ENCODE assay signal across 1 cellular context in the genomic region with DNA sequence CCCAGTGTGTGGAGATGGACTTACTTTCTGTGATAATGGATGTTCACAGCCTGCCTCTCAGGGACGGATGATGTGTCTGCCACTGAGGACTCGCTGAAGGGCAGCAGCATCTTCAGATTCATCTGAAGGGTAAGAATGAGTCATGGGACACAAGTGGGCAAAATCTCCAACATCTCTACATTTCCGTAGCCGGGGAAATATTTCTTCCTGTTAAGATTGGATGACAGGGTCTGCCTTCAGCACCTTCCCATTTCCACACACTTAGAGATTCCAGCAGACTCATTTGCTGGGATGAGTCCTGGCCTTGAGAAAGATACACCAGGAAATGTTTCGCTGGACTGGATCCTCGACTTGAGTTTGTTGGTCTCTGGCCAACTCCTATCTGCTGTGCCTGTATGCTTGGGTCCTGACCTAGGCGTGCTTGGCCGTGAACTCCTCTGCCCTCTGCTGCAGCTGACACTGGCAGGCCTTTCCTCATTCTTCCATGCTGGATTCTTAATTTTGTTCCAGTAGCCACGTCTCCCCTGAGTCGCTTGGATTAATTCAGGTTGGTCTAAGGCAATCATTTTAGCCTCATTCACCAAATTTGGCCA.
TF ChIP-seq lines count a peak whose summit lies in the region.

No MANE protein-coding gene starts in this region.

TF ChIP-seq in SK-N-SH, 30 proteins besides CTCF, POLR2A, EP300 and RAD21 (continued from another document):
- TF ChIP-seq, protein P1, sequence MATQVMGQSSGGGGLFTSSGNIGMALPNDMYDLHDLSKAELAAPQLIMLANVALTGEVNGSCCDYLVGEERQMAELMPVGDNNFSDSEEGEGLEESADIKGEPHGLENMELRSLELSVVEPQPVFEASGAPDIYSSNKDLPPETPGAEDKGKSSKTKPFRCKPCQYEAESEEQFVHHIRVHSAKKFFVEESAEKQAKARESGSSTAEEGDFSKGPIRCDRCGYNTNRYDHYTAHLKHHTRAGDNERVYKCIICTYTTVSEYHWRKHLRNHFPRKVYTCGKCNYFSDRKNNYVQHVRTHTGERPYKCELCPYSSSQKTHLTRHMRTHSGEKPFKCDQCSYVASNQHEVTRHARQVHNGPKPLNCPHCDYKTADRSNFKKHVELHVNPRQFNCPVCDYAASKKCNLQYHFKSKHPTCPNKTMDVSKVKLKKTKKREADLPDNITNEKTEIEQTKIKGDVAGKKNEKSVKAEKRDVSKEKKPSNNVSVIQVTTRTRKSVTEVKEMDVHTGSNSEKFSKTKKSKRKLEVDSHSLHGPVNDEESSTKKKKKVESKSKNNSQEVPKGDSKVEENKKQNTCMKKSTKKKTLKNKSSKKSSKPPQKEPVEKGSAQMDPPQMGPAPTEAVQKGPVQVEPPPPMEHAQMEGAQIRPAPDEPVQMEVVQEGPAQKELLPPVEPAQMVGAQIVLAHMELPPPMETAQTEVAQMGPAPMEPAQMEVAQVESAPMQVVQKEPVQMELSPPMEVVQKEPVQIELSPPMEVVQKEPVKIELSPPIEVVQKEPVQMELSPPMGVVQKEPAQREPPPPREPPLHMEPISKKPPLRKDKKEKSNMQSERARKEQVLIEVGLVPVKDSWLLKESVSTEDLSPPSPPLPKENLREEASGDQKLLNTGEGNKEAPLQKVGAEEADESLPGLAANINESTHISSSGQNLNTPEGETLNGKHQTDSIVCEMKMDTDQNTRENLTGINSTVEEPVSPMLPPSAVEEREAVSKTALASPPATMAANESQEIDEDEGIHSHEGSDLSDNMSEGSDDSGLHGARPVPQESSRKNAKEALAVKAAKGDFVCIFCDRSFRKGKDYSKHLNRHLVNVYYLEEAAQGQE (IDR thresholded peaks at IDR 0.05; ENCODE audit: low read depth, low read length) = no peak
- TF ChIP-seq EZH2phosphoT487 (IDR thresholded peaks at IDR 0.05; ENCODE audit: borderline replicate concordance, low read depth) = no peak
- TF ChIP-seq, protein P2, sequence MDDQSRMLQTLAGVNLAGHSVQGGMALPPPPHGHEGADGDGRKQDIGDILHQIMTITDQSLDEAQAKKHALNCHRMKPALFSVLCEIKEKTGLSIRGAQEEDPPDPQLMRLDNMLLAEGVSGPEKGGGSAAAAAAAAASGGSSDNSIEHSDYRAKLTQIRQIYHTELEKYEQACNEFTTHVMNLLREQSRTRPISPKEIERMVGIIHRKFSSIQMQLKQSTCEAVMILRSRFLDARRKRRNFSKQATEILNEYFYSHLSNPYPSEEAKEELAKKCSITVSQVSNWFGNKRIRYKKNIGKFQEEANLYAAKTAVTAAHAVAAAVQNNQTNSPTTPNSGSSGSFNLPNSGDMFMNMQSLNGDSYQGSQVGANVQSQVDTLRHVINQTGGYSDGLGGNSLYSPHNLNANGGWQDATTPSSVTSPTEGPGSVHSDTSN (IDR thresholded peaks at IDR 0.05) = peak; percentile 91
- TF ChIP-seq, protein P3, sequence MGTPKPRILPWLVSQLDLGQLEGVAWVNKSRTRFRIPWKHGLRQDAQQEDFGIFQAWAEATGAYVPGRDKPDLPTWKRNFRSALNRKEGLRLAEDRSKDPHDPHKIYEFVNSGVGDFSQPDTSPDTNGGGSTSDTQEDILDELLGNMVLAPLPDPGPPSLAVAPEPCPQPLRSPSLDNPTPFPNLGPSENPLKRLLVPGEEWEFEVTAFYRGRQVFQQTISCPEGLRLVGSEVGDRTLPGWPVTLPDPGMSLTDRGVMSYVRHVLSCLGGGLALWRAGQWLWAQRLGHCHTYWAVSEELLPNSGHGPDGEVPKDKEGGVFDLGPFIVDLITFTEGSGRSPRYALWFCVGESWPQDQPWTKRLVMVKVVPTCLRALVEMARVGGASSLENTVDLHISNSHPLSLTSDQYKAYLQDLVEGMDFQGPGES (IDR thresholded peaks at IDR 0.05; ENCODE audit: low read depth, low read length) = no peak
